ENCODE assay signal across 8 cellular contexts in genomic region chr11:59550842-59551650, GRCh38. TPM values are rescaled to one million over a fixed set of nuclear protein-coding genes. Genes with fewer than 3 reads are reported as not detected.
A peak's percentile ranks its signal among the peaks of the same experiment; 100 is the strongest.
DNase-seq lines count a peak whose midpoint lies in the region; ATAC-seq and TF ChIP-seq lines count a peak whose summit lies in the region.

No MANE protein-coding gene starts in this region.

- H3K27ac Mint-ChIP-seq in activated B cell treated with CpG ODN at 0.5 μM for 24 hours, result peak overlapping the region; percentile 94
- peak overlapping the region; percentile 100 for H3K27ac Mint-ChIP-seq in central memory CD8-positive, alpha-beta T cell (ENCODE audit: low read depth)

- H3K9me3 Mint-ChIP-seq in activated B cell treated with CpG ODN at 0.5 μM for 24 hours, result no peaks in the 10 kb centered on the region
- no peaks in the 10 kb centered on the region for H3K9me3 Mint-ChIP-seq in central memory CD8-positive, alpha-beta T cell

- H3K4me3 Mint-ChIP-seq in activated B cell treated with CpG ODN at 0.5 μM for 24 hours, result peak overlapping the region; percentile 87
- peak overlapping the region; percentile 95 for H3K4me3 Mint-ChIP-seq in central memory CD8-positive, alpha-beta T cell

- peak; percentile 41 for ATAC-seq in GM18517 (IDR thresholded peaks at IDR 0.05; ENCODE audit: unreplicated experiment)
- peak; percentile 39 for ATAC-seq in HG03097 (IDR thresholded peaks at IDR 0.05; ENCODE audit: low FRiP score, unreplicated experiment)
- ATAC-seq in activated B cell treated with CpG ODN at 0.5 μM for 24 hours (ENCODE audit: low read depth), result peak; percentile 48
- ATAC-seq in central memory CD8-positive, alpha-beta T cell (replicated peaks; ENCODE audit: extremely low read depth, poor library complexity, severe bottlenecking), result peak; percentile 57
- no peak for ATAC-seq in HG03469 (IDR thresholded peaks at IDR 0.05; ENCODE audit: unreplicated experiment)

- no peaks in the 10 kb centered on the region for H3K27me3 Mint-ChIP-seq in activated B cell treated with CpG ODN at 0.5 μM for 24 hours
- H3K27me3 Mint-ChIP-seq in central memory CD8-positive, alpha-beta T cell, result peaks cover 9% of the 10 kb centered on the region

- intact Hi-C loops in activated B cell treated with CpG ODN at 0.5 μM for 24 hours (cut with micrococcal nuclease), result loop anchor here (1.0 to 10.0 kb wide), 9 partner anchors 9 to 1886 kb away; partner anchors contain the start of genes DTX4, LPXN, MRPL16 and OSBP

- H3K4me1 Mint-ChIP-seq in activated B cell treated with CpG ODN at 0.5 μM for 24 hours, result peaks cover 37% of the 10 kb centered on the region
- H3K4me1 Mint-ChIP-seq in central memory CD8-positive, alpha-beta T cell, result peaks cover 33% of the 10 kb centered on the region

- POLR2A ChIA-PET in activated B cell treated with CpG ODN at 0.5 μM for 24 hours (lab: Charles Lee), result interaction anchor here (0.6 to 3.1 kb wide), 6 partner anchors 9 to 1564 kb away, joined by 4 to 19 read pairs (median 12); partner anchors contain the start of gene OSBP

- TF ChIP-seq CTCF in activated B cell treated with CpG ODN at 0.5 μM for 24 hours (IDR thresholded peaks at IDR 0.05), result no peak

- CTCF ChIA-PET in activated B cell treated with CpG ODN at 0.5 μM for 24 hours (lab: Charles Lee), result interaction anchor here (0.7 to 1.5 kb wide), 2 partner anchors 14 to 15 kb away, joined by 3 to 4 read pairs; no protein-coding TSS in a partner anchor

- peaks cover 9% of the 10 kb centered on the region for H3K36me3 Mint-ChIP-seq in activated B cell treated with CpG ODN at 0.5 μM for 24 hours (ENCODE audit: low read depth)
- H3K36me3 Mint-ChIP-seq in central memory CD8-positive, alpha-beta T cell (ENCODE audit: insufficient read depth), result peaks cover 26% of the 10 kb centered on the region

- peak; percentile 82 for DNase-seq in NCI-H226
- DNase-seq in activated B cell treated with CpG ODN at 0.5 μM for 24 hours, result peak; percentile 60
- DNase-seq in central memory CD8-positive, alpha-beta T cell (ENCODE audit: low spot score in 2 of 2), result peak; percentile 77 to 78
- peak; percentile 92 for DNase-seq in kidney glomerular epithelial cell (lab: John Stamatoyannopoulos, UW)
- peak; percentile 57 to 70 for DNase-seq in stimulated activated CD4-positive, alpha-beta T cell treated with anti-CD3 and anti-CD28 coated beads, Interleukin-1b, Interleukin-23, amount 100 ng/mL, for 1 hour (ENCODE audit: low read depth in 2 of 2)

RNA-seq across cellular contexts. Expression of gene OR4D9, which starts 39.7 kb away (rescaled TPM):
- not detected in 2 replicates for total RNA-seq in activated B cell treated with CpG ODN at 0.5 μM for 24 hours

RNA-seq across cellular contexts. Expression of gene OR4D11, which starts 47.7 kb away (rescaled TPM):
- total RNA-seq in activated B cell treated with CpG ODN at 0.5 μM for 24 hours, result not detected in 2 replicates
